ENCODE assay signal across 21 cellular contexts in the genomic region with DNA sequence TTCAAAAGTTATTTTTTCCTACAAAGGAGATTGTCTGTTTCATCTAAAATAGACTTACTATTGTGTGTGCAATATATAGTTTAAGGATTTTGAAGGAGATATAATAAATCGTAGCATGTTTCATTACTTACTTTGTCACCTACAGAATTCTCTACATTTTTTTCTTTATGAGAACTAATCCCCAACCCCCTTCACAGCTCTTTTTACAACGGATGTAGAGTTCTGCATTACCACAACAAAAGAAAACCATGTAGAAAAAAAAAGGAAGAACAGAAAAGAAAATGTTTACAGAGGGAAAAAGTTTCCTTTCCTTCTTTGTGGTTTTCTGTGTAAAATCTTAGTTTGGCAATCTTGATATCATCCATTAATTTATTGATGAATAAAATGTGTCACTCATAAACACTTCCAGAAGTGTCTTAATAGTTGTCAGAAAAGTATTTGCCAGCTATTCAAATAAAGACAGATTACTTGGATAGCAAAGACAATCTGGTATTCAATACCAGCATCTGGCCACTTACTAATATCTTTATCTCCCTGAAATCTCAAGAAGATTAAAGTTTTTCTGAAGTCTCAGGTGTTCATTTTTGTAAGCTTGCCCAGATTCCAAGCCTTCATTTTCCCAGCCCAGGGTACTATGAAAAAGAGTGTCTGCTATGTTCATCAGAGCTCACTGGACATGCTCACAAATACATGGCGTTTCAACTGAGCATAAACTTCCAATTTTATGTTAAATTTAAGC.
"Had no signal": no experiment of that assay in that cellular context is flagged by ENCODE, and none has a peak within 500 bp of the region (broad histone marks: within the 10 kb centered on the region; RNA-seq: fewer than 3 reads in every experiment).

No MANE protein-coding gene starts in this region.

- H3K27ac Mint-ChIP-seq: activated B cell treated with CpG ODN at 0.5 μM for 24 hours; activated CD4-positive, alpha-beta memory T cell treated with anti-CD3 and anti-CD28 coated beads, Interleukin-2, amount 10 ng/mL, durations not matched to agents 7 days and 5 days; activated T-cell treated with anti-CD3 and anti-CD28 coated beads, Interleukin-2, amount 50 U/mL, for 24 hours; activated T-helper 2 cell treated with anti-CD3 and anti-CD28 coated beads, Interferon-gamma antibody, Interleukin-2, Interleukin-4, amounts not matched to agents 10 μg/mL and 5 μg/mL and 100 μg/mL, durations not matched to agents 14 hours and 24 hours and 36 hours; immature natural killer cell; naive thymus-derived CD4-positive, alpha-beta T cell; stimulated activated naive CD8-positive, alpha-beta T cell treated with anti-CD3 and anti-CD28 coated beads, Interleukin-15, Interleukin-2, amounts not matched to agents 100 ng/mL and 50 ng/mL, for 24 hours had no signal

- H3K4me1 Mint-ChIP-seq: activated B cell treated with CpG ODN at 0.5 μM for 24 hours; activated CD4-positive, alpha-beta memory T cell treated with anti-CD3 and anti-CD28 coated beads, Interleukin-2, amount 10 ng/mL, durations not matched to agents 7 days and 5 days; immature natural killer cell had no signal

- H3K36me3 ChIP-seq: colonic mucosa, transverse colon, vagina had no signal

- H3K27me3 ChIP-seq: colonic mucosa, transverse colon, vagina had no signal

- H3K27ac ChIP-seq: colonic mucosa, psoas muscle, transverse colon, vagina had no signal

- H3K27me3 Mint-ChIP-seq: activated B cell treated with CpG ODN at 0.5 μM for 24 hours; activated CD4-positive, alpha-beta memory T cell treated with anti-CD3 and anti-CD28 coated beads, Interleukin-2, amount 10 ng/mL, durations not matched to agents 7 days and 5 days; brain; naive thymus-derived CD4-positive, alpha-beta T cell; stimulated activated naive CD8-positive, alpha-beta T cell treated with anti-CD3 and anti-CD28 coated beads, Interleukin-15, Interleukin-2, amounts not matched to agents 100 ng/mL and 50 ng/mL, for 24 hours had no signal

- H3K9me3 ChIP-seq: colonic mucosa, psoas muscle, transverse colon, vagina had no signal

- ATAC-seq: naive thymus-derived CD4-positive, alpha-beta T cell; psoas muscle; right cardiac atrium had no signal

- H3K4me1 ChIP-seq: colonic mucosa, psoas muscle, transverse colon, vagina had no signal

- H3K4me3 Mint-ChIP-seq: activated B cell treated with CpG ODN at 0.5 μM for 24 hours; activated CD4-positive, alpha-beta memory T cell treated with anti-CD3 and anti-CD28 coated beads, Interleukin-2, amount 10 ng/mL, durations not matched to agents 7 days and 5 days; activated T-cell treated with anti-CD3 and anti-CD28 coated beads, Interleukin-2, amount 50 U/mL, for 24 hours; brain; immature natural killer cell; naive thymus-derived CD4-positive, alpha-beta T cell; stimulated activated naive CD8-positive, alpha-beta T cell treated with anti-CD3 and anti-CD28 coated beads, Interleukin-15, Interleukin-2, amounts not matched to agents 100 ng/mL and 50 ng/mL, for 24 hours had no signal

- H3K36me3 Mint-ChIP-seq: brain; immature natural killer cell; naive thymus-derived CD4-positive, alpha-beta T cell had no signal

- DNase-seq: activated B cell treated with CpG ODN at 0.5 μM for 24 hours; activated CD4-positive, alpha-beta memory T cell treated with anti-CD3 and anti-CD28 coated beads, Interleukin-2, amount 10 ng/mL, durations not matched to agents 7 days and 5 days; activated CD4-positive, alpha-beta T cell treated with anti-CD3 and anti-CD28 coated beads for 4 hours; activated naive CD4-positive, alpha-beta T cell treated with Interleukin-2 at 50 U/mL for 16 hours; activated T-cell treated with anti-CD3 and anti-CD28 coated beads, Interleukin-2, amount 50 U/mL, for 24 hours; central memory CD4-positive, alpha-beta T cell; colonic mucosa; erythroblast; foreskin melanocyte; hypothalamus; immature natural killer cell; mesenchymal stem cell; naive thymus-derived CD4-positive, alpha-beta T cell; psoas muscle; right cardiac atrium; stimulated activated CD4-positive, alpha-beta T cell treated with anti-CD3 and anti-CD28 coated beads, Interleukin-2, amount 100 ng/mL, for 48 hours; transverse colon had no signal

- H3K4me3 ChIP-seq: colonic mucosa, psoas muscle, transverse colon, vagina had no signal

- H3K9me3 Mint-ChIP-seq: activated B cell treated with CpG ODN at 0.5 μM for 24 hours; activated CD4-positive, alpha-beta memory T cell treated with anti-CD3 and anti-CD28 coated beads, Interleukin-2, amount 10 ng/mL, durations not matched to agents 7 days and 5 days; activated T-cell treated with anti-CD3 and anti-CD28 coated beads, Interleukin-2, amount 50 U/mL, for 24 hours; stimulated activated naive CD8-positive, alpha-beta T cell treated with anti-CD3 and anti-CD28 coated beads, Interleukin-15, Interleukin-2, amounts not matched to agents 100 ng/mL and 50 ng/mL, for 24 hours had no signal
